ENCODE assay signal across 2 cellular contexts in the genomic region with DNA sequence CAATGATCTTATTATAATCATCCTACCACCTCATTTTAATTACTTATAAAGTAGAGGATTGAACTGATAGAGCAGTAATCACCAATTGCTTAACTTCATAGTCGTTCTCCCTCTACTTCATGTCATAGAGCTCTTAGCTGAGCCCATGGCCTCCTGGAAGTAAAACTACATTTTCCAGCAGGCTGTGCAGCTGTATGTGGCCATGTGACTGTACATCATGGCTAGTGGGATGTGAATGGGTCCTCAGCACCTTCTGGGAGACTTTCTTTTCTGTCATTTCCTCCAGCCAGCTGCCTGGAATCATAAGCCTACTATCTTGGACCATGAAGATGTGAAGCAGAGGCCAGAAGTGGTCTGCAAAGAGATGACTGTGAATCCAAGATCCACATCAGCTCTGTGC.
A peak's percentile ranks its signal among the peaks of the same experiment; 100 is the strongest.
TF ChIP-seq lines count a peak whose summit lies in the region.

No MANE protein-coding gene starts in this region.

TF ChIP-seq in Ishikawa, 13 proteins besides CTCF, POLR2A, EP300 and RAD21 (continued from another document):
- TF ChIP-seq, protein P1, sequence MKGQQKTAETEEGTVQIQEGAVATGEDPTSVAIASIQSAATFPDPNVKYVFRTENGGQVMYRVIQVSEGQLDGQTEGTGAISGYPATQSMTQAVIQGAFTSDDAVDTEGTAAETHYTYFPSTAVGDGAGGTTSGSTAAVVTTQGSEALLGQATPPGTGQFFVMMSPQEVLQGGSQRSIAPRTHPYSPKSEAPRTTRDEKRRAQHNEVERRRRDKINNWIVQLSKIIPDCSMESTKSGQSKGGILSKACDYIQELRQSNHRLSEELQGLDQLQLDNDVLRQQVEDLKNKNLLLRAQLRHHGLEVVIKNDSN (IDR thresholded peaks at IDR 0.05) = 0 out of 2 replicates have a peak, but pooled peaks have one; percentile 17
- no peak for TF ChIP-seq MAX (IDR thresholded peaks at IDR 0.05)

TF ChIP-seq in H1, 55 proteins besides CTCF, POLR2A, EP300 and RAD21:
- no peak for TF ChIP-seq MAX (IDR thresholded peaks at IDR 0.05)
- no peak for TF ChIP-seq SIN3A (conservative IDR thresholded peaks at IDR 0.05 in 1 of 2, IDR thresholded peaks at IDR 0.05 in 1 of 2; ENCODE audit: low read depth in 1 of 2, low read length in 2 of 2)
- no peak for TF ChIP-seq KDM4A (IDR thresholded peaks at IDR 0.05; ENCODE audit: low read depth, low read length, severe bottlenecking)
- no peak for TF ChIP-seq BACH1 (IDR thresholded peaks at IDR 0.05; ENCODE audit: low read length)
- no peak for TF ChIP-seq CEBPB (IDR thresholded peaks at IDR 0.05; ENCODE audit: low read depth, low read length)
- TF ChIP-seq KDM5A (IDR thresholded peaks at IDR 0.05; ENCODE audit: low read length) = no peak
- TF ChIP-seq CHD1 (IDR thresholded peaks at IDR 0.05; ENCODE audit: low read depth, low read length) = no peak
- TF ChIP-seq SAP30 (IDR thresholded peaks at IDR 0.05; ENCODE audit: insufficient read depth, insufficient replicate concordance, low read length) = no peak
- no peak for TF ChIP-seq CREB1 (IDR thresholded peaks at IDR 0.05)
- no peak for TF ChIP-seq BRCA1 (IDR thresholded peaks at IDR 0.05; ENCODE audit: low read depth, low read length)
- TF ChIP-seq CHD2 (IDR thresholded peaks at IDR 0.05; ENCODE audit: low read length) = no peak
TF ChIP-seq in H1: peak in this region for 0.
